Comparison of ENCODE assay signal across 8 cellular contexts in genomic region chr2:62457555-62457954, GRCh38. TPM values are rescaled to one million over a fixed set of nuclear protein-coding genes. Genes with fewer than 3 reads are reported as not detected.
A peak's percentile ranks its signal among the peaks of the same experiment; 100 is the strongest.
DNase-seq lines count a peak whose midpoint lies in the region; ATAC-seq and TF ChIP-seq lines count a peak whose summit lies in the region.

No MANE protein-coding gene starts in this region.

- H3K4me3 ChIP-seq in DOHH2 (ENCODE audit: low read length) = peak overlapping the region; percentile 68
- H3K4me3 ChIP-seq in SJCRH30 = peak overlapping the region; percentile 66
- peak overlapping the region; percentile 58 for H3K4me3 ChIP-seq in fibroblast of mammary gland (ENCODE audit: control insufficient read depth, low read depth, low read length)

- TF ChIP-seq CTCF in DOHH2 (IDR thresholded peaks at IDR 0.05; ENCODE audit: low read depth, low read length, poor library complexity, severe bottlenecking) (no peak), fibroblast of mammary gland (conservative IDR thresholded peaks at IDR 0.05; ENCODE audit: control insufficient read depth, insufficient read depth, low read depth, low read length) (no peak), progenitor cell of endocrine pancreas (IDR thresholded peaks at IDR 0.05; ENCODE audit: unreplicated experiment) (no peak)

- no peak for ATAC-seq in GM18867 (IDR thresholded peaks at IDR 0.05; ENCODE audit: unreplicated experiment)

- no peaks in the 10 kb centered on the region for H3K9me3 Mint-ChIP-seq in progenitor cell of endocrine pancreas (ENCODE audit: low read depth)

- no peaks in the 10 kb centered on the region for H3F3A ChIP-seq in DOHH2 (ENCODE audit: control insufficient read depth, insufficient read depth)

- peaks cover 9% of the 10 kb centered on the region; the same call in 1 of the 2 replicates for H3K4me1 ChIP-seq in DOHH2 (ENCODE audit: control insufficient read depth, low read length)
- no peaks in the 10 kb centered on the region for H3K4me1 ChIP-seq in SJCRH30

- H3K36me3 Mint-ChIP-seq in progenitor cell of endocrine pancreas (ENCODE audit: insufficient read depth) = no peaks in the 10 kb centered on the region

- H3K27me3 ChIP-seq in DOHH2 (ENCODE audit: control insufficient read depth, low read length) (peaks cover 9% of the 10 kb centered on the region; the same call in 1 of the 2 replicates), SJCRH30 (no peaks in the 10 kb centered on the region)

- peaks cover 16% of the 10 kb centered on the region for H3K27me3 Mint-ChIP-seq in progenitor cell of endocrine pancreas

- H3K79me2 ChIP-seq in DOHH2 (ENCODE audit: control insufficient read depth, low read length) = no peaks in the 10 kb centered on the region

- H3K4me3 Mint-ChIP-seq in progenitor cell of endocrine pancreas (ENCODE audit: low read depth) = peak overlapping the region; percentile 68

- DNase-seq in SJCRH30 = no peak
- no peak for DNase-seq in fibroblast of mammary gland (ENCODE audit: low read depth)
- DNase-seq in progenitor cell of endocrine pancreas (ENCODE audit: low spot score, unreplicated experiment) = no peak
- no peak for DNase-seq in NOMO-1 (lab: John Stamatoyannopoulos, UW; ENCODE audit: unreplicated experiment in 2 of 2)
- DNase-seq in COLO829 (ENCODE audit: low spot score) = no peak
- DNase-seq in erythroblast (lab: John Stamatoyannopoulos, UW) = no peak

- H3K27ac ChIP-seq in DOHH2 (ENCODE audit: low read depth, low read length) (no peak overlapping the region), SJCRH30 (no peak overlapping the region; the same call in 1 of the 2 replicates)

- no peaks in the 10 kb centered on the region for H3K9me3 ChIP-seq in DOHH2 (ENCODE audit: control insufficient read depth, insufficient read depth, low read length)
- H3K9me3 ChIP-seq in SJCRH30 (replicated peaks) = no peaks in the 10 kb centered on the region

- peak overlapping the region; percentile 79 for H3K4me2 ChIP-seq in DOHH2 (ENCODE audit: low read length)

- H3K36me3 ChIP-seq in DOHH2 (ENCODE audit: control insufficient read depth, low read length) (no peaks in the 10 kb centered on the region), SJCRH30 (no peaks in the 10 kb centered on the region)

- TF ChIP-seq POLR2A in erythroblast (IDR thresholded peaks at IDR 0.05; ENCODE audit: low read length) = no peak

- peaks cover 5% of the 10 kb centered on the region for H3K4me1 Mint-ChIP-seq in progenitor cell of endocrine pancreas (ENCODE audit: low read depth)

- H3K9me2 ChIP-seq in DOHH2 (replicated peaks; ENCODE audit: control insufficient read depth, low read length) = no peaks in the 10 kb centered on the region

- H3K27ac Mint-ChIP-seq in progenitor cell of endocrine pancreas = peak overlapping the region; percentile 84

- H4K20me1 ChIP-seq in DOHH2 (ENCODE audit: control insufficient read depth, insufficient read depth, low read depth, low read length) = no peaks in the 10 kb centered on the region

RNA-seq across cellular contexts. Expression of gene TMEM17, which starts 48.4 kb away (rescaled TPM):
- 0.40 and 0.51 TPM in 2 replicates for total RNA-seq in SJCRH30 (2014; rRNA removed; shearing (Covaris generic))
- 4.8 and 5.9 TPM in 2 replicates for total RNA-seq in progenitor cell of endocrine pancreas
